Comparison of ENCODE assay signal across 9 cellular contexts in the genomic region with DNA sequence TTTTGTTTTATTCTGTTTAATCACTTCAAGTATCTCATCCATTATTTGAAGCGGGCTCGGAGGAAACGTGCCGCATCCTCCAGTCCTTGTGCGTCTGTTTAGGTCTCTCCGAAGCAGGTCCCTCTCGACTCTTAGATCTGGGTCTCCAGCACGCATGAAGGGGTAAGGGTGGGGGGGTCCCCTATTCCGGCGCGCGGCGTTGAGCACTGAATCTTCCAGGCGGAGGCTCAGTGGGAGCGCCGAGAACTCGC. TPM values are rescaled to one million over a fixed set of nuclear protein-coding genes. Genes with fewer than 3 reads are reported as not detected.
DNase-seq lines count a peak whose midpoint lies in the region; ATAC-seq, FAIRE-seq and TF ChIP-seq lines count a peak whose summit lies in the region.
"Had no signal": no experiment of that assay in that cellular context is flagged by ENCODE, and none has a peak within 500 bp of the region (broad histone marks: within the 10 kb centered on the region; RNA-seq: fewer than 3 reads in every experiment).

No MANE protein-coding gene starts in this region.

- WGBS in pancreas, 2 donors = 1% methylated on average over 17 of the region's 17 CpGs

- dilution Hi-C loops in endothelial cell of umbilical vein (cut with MboI; ENCODE audit: extremely low pct_ligation_motif_present, low sequenced_read_pairs) = no loop called here

- DNase-seq in endothelial cell of umbilical vein (ENCODE audit: low read depth, low spot score) (no peak), pancreas (no peak), NCI-H2196 treated with DMSO at 0.1 percent for 48 hours (lab: John Stamatoyannopoulos, UW; ENCODE audit: unreplicated experiment) (no peak), NCI-H345 treated with DMSO at 0.1 percent for 48 hours (lab: John Stamatoyannopoulos, UW; ENCODE audit: unreplicated experiment) (no peak)

- H3K4me2 ChIP-seq in BLaER1 (peak overlapping the region; percentile 99), endothelial cell of umbilical vein (ENCODE audit: insufficient read depth, low read length) (peak overlapping the region; percentile 59)

- H3K27ac ChIP-seq in BLaER1 = no peak overlapping the region
- no peak overlapping the region for H3K27ac ChIP-seq in endothelial cell of umbilical vein (ENCODE audit: insufficient read depth, low read depth, low read length)
- H3K27ac ChIP-seq in pancreas = no peak overlapping the region
- H3K27ac ChIP-seq: epithelial cell of prostate had no signal

- H3K9me1 ChIP-seq in endothelial cell of umbilical vein (replicated peaks; ENCODE audit: control insufficient read depth, extremely low read depth, insufficient read depth, low read length) = no peaks in the 10 kb centered on the region

- peaks cover 32% of the 10 kb centered on the region for H3K4me1 ChIP-seq in BLaER1
- H3K4me1 ChIP-seq in endothelial cell of umbilical vein (ENCODE audit: control insufficient read depth, extremely low read depth, insufficient read depth, low read length) = peaks cover 7% of the 10 kb centered on the region
- H3K4me1 ChIP-seq in pancreas = peaks cover 0 to 16% (median 9%) of the 10 kb centered on the region in 3 donors

- H3K79me2 ChIP-seq in endothelial cell of umbilical vein (ENCODE audit: control insufficient read depth, insufficient read depth, low read length) = no peaks in the 10 kb centered on the region

- H3K36me3 ChIP-seq in BLaER1 (no peaks in the 10 kb centered on the region), endothelial cell of umbilical vein (ENCODE audit: control insufficient read depth in 2 of 2, extremely low read depth in 1 of 2, insufficient read depth in 2 of 2, low read length in 2 of 2) (no peaks in the 10 kb centered on the region), pancreas (no peaks in the 10 kb centered on the region)

- H3K27me3 Mint-ChIP-seq in IgD-negative memory B cell = peaks cover 46% of the 10 kb centered on the region

- FAIRE-seq in endothelial cell of umbilical vein (lab: Jason Lieb, UNC) (no peak), pancreas (lab: Jason Lieb, UNC) (no peak)

- no peak overlapping the region for H3K9ac ChIP-seq in BLaER1
- H3K9ac ChIP-seq in endothelial cell of umbilical vein (replicated peaks; ENCODE audit: extremely low read depth, insufficient read depth, low read length) = no peak overlapping the region

- TF ChIP-seq CTCF in endothelial cell of umbilical vein (IDR thresholded peaks at IDR 0.05; ENCODE audit: extremely low read depth in 1 of 2, insufficient read depth in 1 of 2, low read depth in 1 of 2, low read length in 2 of 2) = no peak
- no peak for TF ChIP-seq CTCF in pancreas (IDR thresholded peaks at IDR 0.05)

- CTCF ChIA-PET in endothelial cell of umbilical vein (lab: Charles Lee) = interaction anchor here (1.0 to 1.8 kb wide), 4 partner anchors 14 to 308 kb away, joined by 3 to 4 read pairs (median 3); no protein-coding TSS in a partner anchor

- peaks cover 8 to 23% (median 16%) of the 10 kb centered on the region in 3 donors for H3K9me3 Mint-ChIP-seq in IgD-negative memory B cell

- peak overlapping the region; percentile 73 to 89 (median 81) for H3K4me3 Mint-ChIP-seq in IgD-negative memory B cell

- H4K20me1 ChIP-seq in BLaER1 = peaks cover 35% of the 10 kb centered on the region
- H4K20me1 ChIP-seq in endothelial cell of umbilical vein (replicated peaks; ENCODE audit: control insufficient read depth, extremely low read depth, insufficient read depth, low read length) = no peaks in the 10 kb centered on the region

- intact Hi-C loops in endothelial cell of umbilical vein (cut with micrococcal nuclease) = no loop called here
- intact Hi-C loops in pancreas (cut with DNase I) = no loop called here

- no peaks in the 10 kb centered on the region for H3K36me3 Mint-ChIP-seq in IgD-negative memory B cell

- H3K27me3 ChIP-seq in BLaER1 (peaks cover 68% of the 10 kb centered on the region), endothelial cell of umbilical vein (ENCODE audit: control insufficient read depth in 2 of 2, insufficient read depth in 2 of 2, low read length in 2 of 2) (peaks cover 37 to 56% of the 10 kb centered on the region in 2 experiments), pancreas (peaks cover 0 to 13% (median 2%) of the 10 kb centered on the region in 4 donors)

- peak overlapping the region; percentile 66 for H3K4me3 ChIP-seq in BLaER1
- peak overlapping the region in 2 of 3 experiments; percentile 13 to 32 for H3K4me3 ChIP-seq in endothelial cell of umbilical vein (replicated peaks in 1 of 3; ENCODE audit: insufficient read depth in 1 of 3, low read depth in 1 of 3, low read length in 3 of 3)
- H3K4me3 ChIP-seq in pancreas = peak overlapping the region in 3 of 4 donors; percentile 19 to 42 (median 27)

- H3K4me1 Mint-ChIP-seq in IgD-negative memory B cell = peaks cover 10 to 21% (median 10%) of the 10 kb centered on the region in 3 donors

- H2AFZ ChIP-seq in endothelial cell of umbilical vein (ENCODE audit: low read depth, low read length) = peak overlapping the region; percentile 51

- no peak for TF ChIP-seq POLR2A in endothelial cell of umbilical vein (IDR thresholded peaks at IDR 0.05; ENCODE audit: low read depth, low read length)

- POLR2A ChIA-PET in endothelial cell of umbilical vein (lab: Charles Lee) = no interaction called here

- H3K27ac Mint-ChIP-seq in IgD-negative memory B cell = no peak overlapping the region

- no TSS peak for BruUV-seq in endothelial cell of umbilical vein (replicated peaks; lab: Mats Ljungman, UMichigan)

- H3K9me3 ChIP-seq in BLaER1 = peaks cover 43% of the 10 kb centered on the region
- no peaks in the 10 kb centered on the region for H3K9me3 ChIP-seq in endothelial cell of umbilical vein (replicated peaks; ENCODE audit: control insufficient read depth, insufficient read depth, low read length)
- H3K9me3 ChIP-seq in pancreas = no peaks in the 10 kb centered on the region

- ATAC-seq in pancreas = peak in 1 of 4 donors; percentile 24
- ATAC-seq in HG02840 (IDR thresholded peaks at IDR 0.05; ENCODE audit: low FRiP score, unreplicated experiment) = no peak
- no peak for ATAC-seq in GM19023 (IDR thresholded peaks at IDR 0.05; ENCODE audit: unreplicated experiment)

TF ChIP-seq in endothelial cell of umbilical vein, 7 proteins besides CTCF, POLR2A, EP300 and RAD21:
- TF ChIP-seq MAX (IDR thresholded peaks at IDR 0.05; ENCODE audit: insufficient read depth, insufficient read length) (no peak), POLR2AphosphoS5 (IDR thresholded peaks at IDR 0.05; ENCODE audit: insufficient read depth, low read depth, low read length) (no peak), GATA2 (IDR thresholded peaks at IDR 0.05; ENCODE audit: insufficient read depth, insufficient read length, low read depth, low read length) (no peak), FOS (IDR thresholded peaks at IDR 0.05; ENCODE audit: borderline replicate concordance, insufficient read depth, low read length) (no peak), EZH2 (IDR thresholded peaks at IDR 0.05; ENCODE audit: borderline replicate concordance, low read depth, low read length, severe bottlenecking) (no peak), MYC (IDR thresholded peaks at IDR 0.05; ENCODE audit: low read depth, low read length) (no peak), JUN (IDR thresholded peaks at IDR 0.05; ENCODE audit: borderline replicate concordance, insufficient read depth, insufficient read length, low read depth) (no peak)

RNA-seq across cellular contexts. Expression of gene LGR5, which starts 0.3 kb away (rescaled TPM):
- not detected for polyA plus RNA-seq in IgD-negative memory B cell
- not detected in 2 replicates for total RNA-seq in endothelial cell of umbilical vein
- polyA plus RNA-seq in endothelial cell of umbilical vein = not detected in 2 replicates
- polyA plus RNA-seq in endothelial cell of umbilical vein (2011; cell fraction: cytosol; rRNA removed) = not detected in 2 replicates
- polyA plus RNA-seq in endothelial cell of umbilical vein (2011; cell fraction: nucleus; rRNA removed) = not detected in 2 replicates
- polyA plus RNA-seq in endothelial cell of umbilical vein (2012) = not detected in 2 replicates
- not detected in 2 replicates for polyA minus RNA-seq in endothelial cell of umbilical vein
- polyA minus RNA-seq in endothelial cell of umbilical vein (2011; cell fraction: cytosol; rRNA and poly(A)+ RNA removed) = not detected
- polyA minus RNA-seq in endothelial cell of umbilical vein (2011; cell fraction: nucleus; rRNA and poly(A)+ RNA removed) = not detected in 2 replicates
- total RNA-seq in pancreas = under 1 TPM in 3 of 6 donors, not detected in 3; 0.06 to 0.17 (median 0.12) TPM
- polyA plus RNA-seq in pancreas = under 1 TPM in 1 of 2 donors, not detected in 1; 0.09 TPM
